ENCODE assay signal across 10 cellular contexts in the genomic region with DNA sequence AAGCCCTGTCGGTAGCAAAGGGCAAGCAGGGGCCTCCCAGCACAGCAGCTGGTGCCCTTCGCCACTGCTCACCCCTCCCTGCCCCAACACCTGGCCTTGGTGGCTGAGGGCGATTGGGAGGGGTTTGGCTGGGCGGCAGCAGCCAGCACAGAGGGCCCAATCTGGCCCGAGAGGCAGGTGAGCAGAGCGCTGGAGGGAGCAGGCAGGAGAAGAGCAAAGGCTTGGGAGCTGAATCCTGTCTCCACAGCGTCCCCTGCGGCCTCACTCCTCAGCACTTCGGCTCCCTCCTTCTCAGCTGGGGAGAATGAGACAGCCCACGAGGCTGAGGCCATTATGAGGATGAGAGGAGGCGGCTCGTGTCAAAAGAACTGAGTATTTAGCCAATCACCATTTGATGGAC.
A peak's percentile ranks its signal among the peaks of the same experiment; 100 is the strongest.
DNase-seq lines count a peak whose midpoint lies in the region; ATAC-seq and TF ChIP-seq lines count a peak whose summit lies in the region.
"Had no signal": no experiment of that assay in that cellular context is flagged by ENCODE, and none has a peak within 500 bp of the region (broad histone marks: within the 10 kb centered on the region; RNA-seq: fewer than 3 reads in every experiment).

No MANE protein-coding gene starts in this region.

- H3K4me3 ChIP-seq in AG04449 (ENCODE audit: low read depth, low read length) (no peak overlapping the region), lower lobe of right lung (no peak overlapping the region)

- ATAC-seq in lower lobe of right lung (no peak), GM21529 (IDR thresholded peaks at IDR 0.05; ENCODE audit: unreplicated experiment) (no peak)

- CTCF ChIA-PET in AG04449 (lab: Yijun Ruan, JAX) = interaction anchor here (0.7 to 9.6 kb wide), 8 partner anchors 11 to 314 kb away, joined by 3 to 180 read pairs (median 24); no protein-coding TSS in a partner anchor

- no peaks in the 10 kb centered on the region for H3K36me3 ChIP-seq in lower lobe of right lung
- H3K36me3 ChIP-seq: neutrophil had no signal

- H3K9me3 ChIP-seq in lower lobe of right lung = no peaks in the 10 kb centered on the region
- H3K9me3 ChIP-seq: neutrophil had no signal

- H3K27ac ChIP-seq in lower lobe of right lung = no peak overlapping the region
- H3K27ac ChIP-seq: neutrophil had no signal

- intact Hi-C loops in lower lobe of right lung (cut with DNase I) = no loop called here

- no peaks in the 10 kb centered on the region for H3K27me3 ChIP-seq in lower lobe of right lung (ENCODE audit: low read depth)
- H3K27me3 ChIP-seq: neutrophil had no signal

- peaks cover 29% of the 10 kb centered on the region for H3K4me1 ChIP-seq in lower lobe of right lung

- TF ChIP-seq CTCF in AG04449 (IDR thresholded peaks at IDR 0.05; ENCODE audit: insufficient read depth, low read length, missing control alignments) (peak; percentile 57), lower lobe of right lung (IDR thresholded peaks at IDR 0.05) (no peak)

- POLR2A ChIA-PET in AG04449 (lab: Yijun Ruan, JAX) = no interaction called here

- DNase-seq in AG04449 (ENCODE audit: low read depth, low spot score) (no peak), NCI-H1092 treated with DMSO at 0.1 percent for 48 hours (lab: John Stamatoyannopoulos, UW) (peak; percentile 77), SHP77 (lab: John Stamatoyannopoulos, UW) (peak; percentile 94), islet precursor cell (peak; percentile 90), LoVo (ENCODE audit: low spot score) (no peak), lower lobe of right lung (no peak), GF-D8 (lab: John Stamatoyannopoulos, UW) (no peak)
- DNase-seq: CD4-positive, CD25-positive, alpha-beta regulatory T cell had no signal

Comparison
In these comparisons a context has a peak if more than half of its experiments do, and no peak if none do; other contexts are left out.
1. DNase-seq: peak in NCI-H1092 treated with DMSO at 0.1 percent for 48 hours (single experiment), SHP77 (2 of 2) and islet precursor cell (single experiment); none in AG04449 (single experiment), LoVo (single experiment), lower lobe of right lung (single experiment) and GF-D8 (single experiment).